7 cellular contexts compared by ENCODE assay signal in genomic region chr20:35059612-35060011, GRCh38.
"Had no signal": no experiment of that assay in that cellular context is flagged by ENCODE, and none has a peak within 500 bp of the region (broad histone marks: within the 10 kb centered on the region; RNA-seq: fewer than 3 reads in every experiment).

No MANE protein-coding gene starts in this region.

- DNase-seq: IMR-90, KBM-7, KG1 had no signal

- H3K27ac ChIP-seq: HL-60, KMS-11 had no signal

- H3K4me3 Mint-ChIP-seq: IgD-negative memory B cell had no signal

- FAIRE-seq: HTR-8/SVneo had no signal

- H3K9me3 Mint-ChIP-seq: IgD-negative memory B cell had no signal

- H3K9ac ChIP-seq: KMS-11 had no signal

- H3K27me3 Mint-ChIP-seq: IgD-negative memory B cell had no signal

- H3K4me2 ChIP-seq: KMS-11 had no signal
